ENCODE assay signal across 26 cellular contexts in genomic region chr13:71902676-71903075, GRCh38. TPM values are rescaled to one million over a fixed set of nuclear protein-coding genes. Genes with fewer than 3 reads are reported as not detected.
"Had no signal": no experiment of that assay in that cellular context is flagged by ENCODE, and none has a peak within 500 bp of the region (broad histone marks: within the 10 kb centered on the region; RNA-seq: fewer than 3 reads in every experiment).

No MANE protein-coding gene starts in this region.

- H3K4me3 ChIP-seq: heart right ventricle, hepatocyte, left lung, lung, ovary, right atrium auricular region, right lobe of liver, smooth muscle cell, stomach, testis, thyroid gland, transverse colon, upper lobe of left lung, vagina had no signal

- DNase-seq: heart right ventricle; immature natural killer cell; kidney; left colon; left lung; naive thymus-derived CD8-positive, alpha-beta T cell; occipital lobe; ovary; right lobe of liver; stimulated activated CD4-positive, alpha-beta T cell treated with anti-CD3 and anti-CD28 coated beads, Interleukin-1b, Interleukin-23, amount 100 ng/mL, for 48 hours; stimulated activated CD4-positive, alpha-beta T cell treated with anti-CD3 and anti-CD28 coated beads, Interleukin-2, amount 100 ng/mL, for 48 hours; stimulated activated CD4-positive, alpha-beta T cell treated with anti-CD3 and anti-CD28 coated beads, Interleukin-4, amount 100 ng/mL, for 4 hours; stimulated activated CD8-positive, alpha-beta memory T cell treated with anti-CD3 and anti-CD28 coated beads, Interleukin-4, amount 100 ng/mL, for 48 hours; stimulated activated naive B cell treated with anti-CD40 and anti-IgM and Interleukin-4, amounts not matched to agents 10 μg/mL and 1 μg/mL and 100 μg/mL, for 72 hours; stimulated activated naive CD8-positive, alpha-beta T cell treated with anti-CD3 and anti-CD28 coated beads, Interleukin-15, Interleukin-2, amounts not matched to agents 100 U/mL and 50 U/mL, for 24 hours; stomach; testis; thyroid gland; transverse colon; upper lobe of left lung had no signal

- H2AFZ ChIP-seq: hepatocyte had no signal

- H3K27ac ChIP-seq: heart right ventricle, hepatocyte, left lung, neutrophil, ovary, right atrium auricular region, right lobe of liver, stomach, testis, thyroid gland, transverse colon, upper lobe of left lung, vagina had no signal

- H3K27me3 ChIP-seq: heart right ventricle, hepatocyte, left lung, neutrophil, ovary, right atrium auricular region, right lobe of liver, stomach, testis, thyroid gland, transverse colon, upper lobe of left lung, vagina had no signal

- H3K4me2 ChIP-seq: hepatocyte, smooth muscle cell had no signal

- H3K9me3 ChIP-seq: left lung, neutrophil, ovary, right lobe of liver, stomach, testis, thyroid gland, transverse colon, upper lobe of left lung, vagina had no signal

- H3K79me2 ChIP-seq: hepatocyte had no signal

- H3K36me3 ChIP-seq: heart right ventricle, left lung, neutrophil, ovary, right atrium auricular region, right lobe of liver, stomach, thyroid gland, transverse colon, upper lobe of left lung, vagina had no signal

- H3K4me1 ChIP-seq: heart right ventricle, left lung, right atrium auricular region, right lobe of liver, stomach, testis, thyroid gland, transverse colon, upper lobe of left lung, vagina had no signal

RNA-seq across cellular contexts. Expression of gene DACH1, which starts 35.7 kb away (rescaled TPM):
- total RNA-seq: naive thymus-derived CD8-positive, alpha-beta T cell had no signal
- polyA plus RNA-seq: naive thymus-derived CD8-positive, alpha-beta T cell had no signal
